25 cellular contexts compared by ENCODE assay signal in the genomic region with DNA sequence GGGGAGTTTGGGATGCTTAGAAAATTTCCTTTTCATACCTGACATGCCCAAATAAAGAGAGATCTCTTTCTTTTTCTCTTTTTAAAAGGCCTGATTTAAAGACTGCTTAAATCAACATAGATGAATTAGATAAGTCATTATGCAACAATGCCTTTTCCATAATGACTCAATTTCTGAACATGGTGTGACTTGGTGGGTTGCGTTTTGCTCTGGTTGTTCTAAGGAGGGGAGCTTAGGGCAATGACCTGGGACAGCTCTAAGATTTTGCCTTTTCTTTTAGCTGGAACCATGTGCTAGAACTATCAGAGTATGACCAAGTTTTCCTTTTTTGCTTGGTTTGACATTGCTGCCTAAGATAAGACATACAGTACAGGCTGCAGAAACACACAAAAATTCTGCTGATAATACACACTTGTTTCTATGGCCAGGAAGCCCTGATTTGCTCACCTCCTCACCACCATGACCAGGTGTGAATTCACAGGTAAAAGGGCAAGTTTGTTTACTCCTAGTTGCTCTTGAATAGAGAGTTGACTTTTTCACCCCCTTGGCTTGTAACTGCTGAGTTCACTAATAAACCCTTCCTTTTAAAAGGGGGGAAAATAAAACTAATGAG. TPM values are rescaled to one million over a fixed set of nuclear protein-coding genes. Genes with fewer than 3 reads are reported as not detected.
DNase-seq lines count a peak whose midpoint lies in the region; ATAC-seq and TF ChIP-seq lines count a peak whose summit lies in the region.
"Had no signal": no experiment of that assay in that cellular context is flagged by ENCODE, and none has a peak within 500 bp of the region (broad histone marks: within the 10 kb centered on the region; RNA-seq: fewer than 3 reads in every experiment).

No MANE protein-coding gene starts in this region.

- CTCF ChIA-PET in CD8-positive, alpha-beta T cell (lab: Charles Lee): interaction anchor here (0.8 to 5.1 kb wide), 7 partner anchors 10 to 233 kb away, joined by 3 to 41 read pairs (median 4); no protein-coding TSS in a partner anchor

- H3K4me3 Mint-ChIP-seq in CD8-positive, alpha-beta T cell: no peak overlapping the region
- peak overlapping the region; percentile 70 to 88 for H3K4me3 Mint-ChIP-seq in activated T-cell treated with anti-CD3 and anti-CD28 coated beads, Interleukin-2, amount 50 U/mL, for 72 hours
- H3K4me3 Mint-ChIP-seq: B cell; dendritic cell treated with granulocyte-macrophage colony-stimulating factor and Interleukin-4, amounts not matched to agents 40 ng/mL and 50 ng/mL, for 4 days; GM23338 had no signal

- no peaks in the 10 kb centered on the region for H3K36me3 Mint-ChIP-seq in CD8-positive, alpha-beta T cell
- H3K36me3 Mint-ChIP-seq in activated T-cell treated with anti-CD3 and anti-CD28 coated beads, Interleukin-2, amount 50 U/mL, for 72 hours (ENCODE audit: insufficient read depth in 2 of 2): peaks cover 2 to 8% of the 10 kb centered on the region in 2 donors
- H3K36me3 Mint-ChIP-seq: activated naive CD4-positive, alpha-beta T cell treated with anti-CD3 and anti-CD28 coated beads, Interleukin-2, amount 50 U/mL, for 24 hours; naive B cell had no signal

- H3K27me3 ChIP-seq in CD8-positive, alpha-beta T cell (ENCODE audit: insufficient read depth, low read length): no peaks in the 10 kb centered on the region
- H3K27me3 ChIP-seq: brain microvascular endothelial cell, hepatocyte, upper lobe of right lung had no signal

- H3K9me3 ChIP-seq in CD8-positive, alpha-beta T cell (ENCODE audit: low read length): no peaks in the 10 kb centered on the region
- H3K9me3 ChIP-seq: upper lobe of right lung had no signal

- peaks cover 55% of the 10 kb centered on the region for H3K4me1 Mint-ChIP-seq in CD8-positive, alpha-beta T cell (ENCODE audit: low read depth)
- peaks cover 72% of the 10 kb centered on the region for H3K4me1 Mint-ChIP-seq in activated T-cell treated with anti-CD3 and anti-CD28 coated beads, Interleukin-2, amount 50 U/mL, for 72 hours (ENCODE audit: low read depth)

- intact Hi-C loops in CD8-positive, alpha-beta T cell (cut with DNase I, micrococcal nuclease): loop anchor here in 1 of 2 experiments (5.0 kb wide), 1 partner anchor 104 kb away; a partner anchor contains a TSS

- POLR2A ChIA-PET in CD8-positive, alpha-beta T cell (lab: Charles Lee): interaction anchor here (1.0 kb wide), 1 partner anchor 103 kb away, joined by 3 read pairs; no protein-coding TSS in a partner anchor

- H3K4me3 ChIP-seq in CD8-positive, alpha-beta T cell (ENCODE audit: low read depth, low read length): no peak overlapping the region
- H3K4me3 ChIP-seq in epithelial cell of esophagus (ENCODE audit: low read length): no peak overlapping the region
- H3K4me3 ChIP-seq: GM23338, hepatocyte, upper lobe of right lung had no signal

- H3K9me3 Mint-ChIP-seq in CD8-positive, alpha-beta T cell: no peaks in the 10 kb centered on the region
- peaks cover 1 to 2% of the 10 kb centered on the region in 2 donors for H3K9me3 Mint-ChIP-seq in activated T-cell treated with anti-CD3 and anti-CD28 coated beads, Interleukin-2, amount 50 U/mL, for 72 hours
- H3K9me3 Mint-ChIP-seq: activated naive CD4-positive, alpha-beta T cell treated with anti-CD3 and anti-CD28 coated beads, Interleukin-2, amount 50 U/mL, for 24 hours; dendritic cell treated with granulocyte-macrophage colony-stimulating factor and Interleukin-4, amounts not matched to agents 40 ng/mL and 50 ng/mL, for 4 days; GM23338 had no signal

- TF ChIP-seq CTCF in CD8-positive, alpha-beta T cell (IDR thresholded peaks at IDR 0.05): no peak
- no peak for TF ChIP-seq CTCF in epithelial cell of esophagus (IDR thresholded peaks at IDR 0.05; ENCODE audit: insufficient read depth, low read depth, low read length, missing control alignments)

- H3K4me1 ChIP-seq in CD8-positive, alpha-beta T cell (ENCODE audit: insufficient read depth, low read length): no peaks in the 10 kb centered on the region

- H3K27ac Mint-ChIP-seq in CD8-positive, alpha-beta T cell: peak overlapping the region; percentile 47
- H3K27ac Mint-ChIP-seq in activated T-cell treated with anti-CD3 and anti-CD28 coated beads, Interleukin-2, amount 50 U/mL, for 72 hours: peak overlapping the region; percentile 96
- H3K27ac Mint-ChIP-seq: activated naive CD4-positive, alpha-beta T cell treated with anti-CD3 and anti-CD28 coated beads, Interleukin-2, amount 50 U/mL, for 24 hours; B cell; dendritic cell treated with granulocyte-macrophage colony-stimulating factor and Interleukin-4, amounts not matched to agents 40 ng/mL and 50 ng/mL, for 4 days; GM23338 had no signal

- H3K27ac ChIP-seq in CD8-positive, alpha-beta T cell (ENCODE audit: low read depth, low read length): no peak overlapping the region
- H3K27ac ChIP-seq: 22Rv1, brain microvascular endothelial cell, hepatocyte, RWPE1, upper lobe of right lung had no signal

- H3K27me3 Mint-ChIP-seq in CD8-positive, alpha-beta T cell (ENCODE audit: low read depth): no peaks in the 10 kb centered on the region
- peaks cover 6% of the 10 kb centered on the region for H3K27me3 Mint-ChIP-seq in activated T-cell treated with anti-CD3 and anti-CD28 coated beads, Interleukin-2, amount 50 U/mL, for 72 hours (ENCODE audit: low read depth)

- ATAC-seq in CD8-positive, alpha-beta T cell: peak; percentile 43
- peak; percentile 74 to 81 for ATAC-seq in activated T-cell treated with anti-CD3 and anti-CD28 coated beads, Interleukin-2, amount 50 U/mL, for 72 hours (replicated peaks in 1 of 2)
- ATAC-seq in HG03439 (IDR thresholded peaks at IDR 0.05; ENCODE audit: unreplicated experiment) (no peak), GM18511 (IDR thresholded peaks at IDR 0.05; ENCODE audit: unreplicated experiment) (no peak)
- ATAC-seq: GM23338, upper lobe of right lung had no signal

- DNase-seq in DMS53 (lab: John Stamatoyannopoulos, UW): peak; percentile 22
- no peak for DNase-seq in DMS53 treated with DMSO at 0.1 percent for 48 hours (lab: John Stamatoyannopoulos, UW; ENCODE audit: unreplicated experiment)
- peak in 1 of 7 experiments; percentile 35 for DNase-seq in CD8-positive, alpha-beta T cell
- DNase-seq in activated T-cell treated with anti-CD3 and anti-CD28 coated beads, Interleukin-2, amount 50 U/mL, for 72 hours: peak; percentile 41 to 48
- peak; percentile 57 for DNase-seq in epithelial cell of esophagus (ENCODE audit: low read depth)
- DNase-seq in dedifferentiated amniotic fluid mesenchymal stem cell (ENCODE audit: extremely low spot score): no peak
- DNase-seq: activated CD4-positive, alpha-beta T cell treated with anti-CD3 and anti-CD28 coated beads, Interleukin-2, amount 50 U/mL, for 48 hours; brain microvascular endothelial cell; Calu3; Karpas-422; kidney; naive B cell; NCI-H1092 treated with DMSO at 0.1 percent for 48 hours; NCI-H2081 treated with DMSO at 0.1 percent for 48 hours; upper lobe of right lung had no signal

- H3K36me3 ChIP-seq in CD8-positive, alpha-beta T cell (ENCODE audit: insufficient read depth, low read length): no peaks in the 10 kb centered on the region
- H3K36me3 ChIP-seq: brain microvascular endothelial cell, upper lobe of right lung had no signal

RNA-seq across cellular contexts. Expression of a gene that starts 58.1 kb away (rescaled TPM):
- total RNA-seq in CD8-positive, alpha-beta T cell: not detected
- total RNA-seq in activated T-cell treated with anti-CD3 and anti-CD28 coated beads, Interleukin-2, amount 50 U/mL, for 72 hours: 1 to 10 TPM; 1.6 to 2.2 TPM
- total RNA-seq: B cell, Calu3, GM23338, HT1080 had no signal

Comparison
In these comparisons a context has a peak if more than half of its experiments do, and no peak if none do; other contexts are left out.
1. DNase-seq: peak in DMS53 (single experiment), activated T-cell treated with anti-CD3 and anti-CD28 coated beads, Interleukin-2, amount 50 U/mL, for 72 hours (2 of 2) and epithelial cell of esophagus (single experiment); none in DMS53 treated with DMSO at 0.1 percent for 48 hours (single experiment) and dedifferentiated amniotic fluid mesenchymal stem cell (single experiment).
2. ATAC-seq: peak in CD8-positive, alpha-beta T cell (single experiment) and activated T-cell treated with anti-CD3 and anti-CD28 coated beads, Interleukin-2, amount 50 U/mL, for 72 hours (2 of 2); none in HG03439 (single experiment) and GM18511 (single experiment).